In genomic region chr2:6772366-6772710, GRCh38 we compare ENCODE assay signal across 12 cellular contexts.
A peak's percentile ranks its signal among the peaks of the same experiment; 100 is the strongest.
DNase-seq lines count a peak whose midpoint lies in the region; ATAC-seq and TF ChIP-seq lines count a peak whose summit lies in the region.
"Had no signal": no experiment of that assay in that cellular context is flagged by ENCODE, and none has a peak within 500 bp of the region (broad histone marks: within the 10 kb centered on the region; RNA-seq: fewer than 3 reads in every experiment).

No MANE protein-coding gene starts in this region.

- no peaks in the 10 kb centered on the region for H3K9me3 Mint-ChIP-seq in type B pancreatic cell
- no peaks in the 10 kb centered on the region for H3K9me3 Mint-ChIP-seq in osteocyte (ENCODE audit: unreplicated experiment)
- H3K9me3 Mint-ChIP-seq: activated T-helper 17 cell treated with anti-CD3 and anti-CD28 coated beads, Interleukin-2, amount 50 U/mL, for 72 hours had no signal

- H3K27ac Mint-ChIP-seq in type B pancreatic cell, result peak overlapping the region; percentile 93
- no peak overlapping the region for H3K27ac Mint-ChIP-seq in osteocyte (ENCODE audit: unreplicated experiment)
- H3K27ac Mint-ChIP-seq: activated T-helper 17 cell treated with anti-CD3 and anti-CD28 coated beads, Interleukin-2, amount 50 U/mL, for 72 hours had no signal

- H3K36me3 Mint-ChIP-seq in type B pancreatic cell, result no peaks in the 10 kb centered on the region
- no peaks in the 10 kb centered on the region for H3K36me3 Mint-ChIP-seq in osteocyte (ENCODE audit: unreplicated experiment)

- no peak for TF ChIP-seq CTCF in type B pancreatic cell (conservative IDR thresholded peaks at IDR 0.05)
- TF ChIP-seq CTCF in osteocyte (IDR thresholded peaks at IDR 0.05), result no peak

- H3K4me3 Mint-ChIP-seq in type B pancreatic cell (peak overlapping the region; percentile 90), osteocyte (ENCODE audit: unreplicated experiment) (no peak overlapping the region)
- H3K4me3 Mint-ChIP-seq: activated T-helper 17 cell treated with anti-CD3 and anti-CD28 coated beads, Interleukin-2, amount 50 U/mL, for 72 hours had no signal

- H3K27me3 Mint-ChIP-seq in type B pancreatic cell (peaks cover 18% of the 10 kb centered on the region), osteocyte (ENCODE audit: unreplicated experiment) (peaks cover 14% of the 10 kb centered on the region)

- peaks cover 25% of the 10 kb centered on the region for H3K4me1 Mint-ChIP-seq in type B pancreatic cell (ENCODE audit: unreplicated experiment)
- peaks cover 9% of the 10 kb centered on the region for H3K4me1 Mint-ChIP-seq in osteocyte (ENCODE audit: unreplicated experiment)
- H3K4me1 Mint-ChIP-seq: activated T-helper 17 cell treated with anti-CD3 and anti-CD28 coated beads, Interleukin-2, amount 50 U/mL, for 72 hours had no signal

- DNase-seq in NCI-H345 (lab: John Stamatoyannopoulos, UW), result peak; percentile 38
- DNase-seq in NCI-H345 treated with DMSO at 0.1 percent for 48 hours (lab: John Stamatoyannopoulos, UW; ENCODE audit: unreplicated experiment), result no peak
- peak; percentile 67 for DNase-seq in NCI-H69 (lab: John Stamatoyannopoulos, UW)
- peak; percentile 56 for DNase-seq in ecto neural progenitor cell (ENCODE audit: low spot score)
- DNase-seq in type B pancreatic cell (ENCODE audit: extremely low spot score, unreplicated experiment), result no peak
- DNase-seq in osteocyte (ENCODE audit: extremely low spot score, unreplicated experiment), result no peak
- DNase-seq in hippocampal formation (lab: John Stamatoyannopoulos, UW), result no peak
- DNase-seq: activated CD4-positive, alpha-beta T cell treated with anti-CD3 and anti-CD28 coated beads for 1 hour; MV-4-11; transverse colon had no signal

- ATAC-seq in HG03025 (IDR thresholded peaks at IDR 0.05; ENCODE audit: low FRiP score, unreplicated experiment), result no peak

Comparison
In these comparisons a context has a peak if more than half of its experiments do, and no peak if none do; other contexts are left out.
1. DNase-seq: peak in NCI-H345 (single experiment), NCI-H69 (single experiment) and ecto neural progenitor cell (single experiment); none in NCI-H345 treated with DMSO at 0.1 percent for 48 hours (single experiment), type B pancreatic cell (single experiment), osteocyte (single experiment) and hippocampal formation (0 of 2).